8 cellular contexts compared by ENCODE assay signal in the genomic region with DNA sequence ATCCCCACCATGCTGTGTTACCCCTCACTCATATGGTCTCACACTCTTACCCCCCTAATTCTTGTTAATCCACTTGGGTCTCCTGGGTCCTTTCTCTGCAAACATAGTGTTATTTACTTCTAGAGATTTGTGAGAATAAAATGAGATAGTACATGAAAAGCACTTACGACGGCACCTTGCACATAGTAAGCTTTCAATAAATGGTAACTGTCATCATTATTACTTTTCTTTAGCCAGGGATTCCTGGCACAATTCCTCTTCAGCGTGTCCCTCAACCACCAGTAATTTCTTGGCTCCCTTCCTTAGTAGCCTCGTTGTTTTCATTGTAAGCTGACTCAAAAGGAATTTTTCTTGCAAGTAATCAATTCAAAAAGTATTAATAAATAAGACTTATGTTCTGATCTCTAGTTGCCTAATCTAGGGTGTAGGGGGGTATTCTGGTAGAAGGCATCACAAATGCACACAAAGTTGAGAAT. TPM values are rescaled to one million over a fixed set of nuclear protein-coding genes. Genes with fewer than 3 reads are reported as not detected.
DNase-seq lines count a peak whose midpoint lies in the region; ATAC-seq and TF ChIP-seq lines count a peak whose summit lies in the region.

No MANE protein-coding gene starts in this region.

- no peak overlapping the region for H4K8ac ChIP-seq in neuronal stem cell (ENCODE audit: low read depth, low read length)

- no peak overlapping the region for H3K14ac ChIP-seq in neuronal stem cell (ENCODE audit: low read length)

- H3K4me3 ChIP-seq in neuronal stem cell (ENCODE audit: low read length in 2 of 2), result peak overlapping the region; percentile 57 to 79

- no peak overlapping the region for H2BK5ac ChIP-seq in neuronal stem cell (ENCODE audit: low read length)

- no peaks in the 10 kb centered on the region for H3K27me3 ChIP-seq in CD4-positive, alpha-beta T cell (ENCODE audit: control insufficient read depth, insufficient read depth, low read length)
- no peaks in the 10 kb centered on the region for H3K27me3 ChIP-seq in neuronal stem cell (ENCODE audit: control insufficient read depth in 3 of 3, insufficient read depth in 3 of 3, low read depth in 1 of 3, low read length in 3 of 3)

- peak overlapping the region; percentile 83 for H3K27ac Mint-ChIP-seq in CD4-positive, alpha-beta T cell

- peaks cover 11% of the 10 kb centered on the region for H3K4me1 Mint-ChIP-seq in CD4-positive, alpha-beta T cell (ENCODE audit: low read depth)

- peak overlapping the region; percentile 99 for H3K4me3 Mint-ChIP-seq in CD4-positive, alpha-beta T cell

- H3K9me3 Mint-ChIP-seq in CD4-positive, alpha-beta T cell, result no peaks in the 10 kb centered on the region

- no peak overlapping the region for H2AK5ac ChIP-seq in neuronal stem cell (ENCODE audit: low read depth, low read length)

- H3K36me3 Mint-ChIP-seq in CD4-positive, alpha-beta T cell (ENCODE audit: low read depth), result peaks cover 5% of the 10 kb centered on the region

- H2BK120ac ChIP-seq in neuronal stem cell (ENCODE audit: low read depth, low read length), result no peak overlapping the region

- no peak for ATAC-seq in CD4-positive, alpha-beta T cell (ENCODE audit: poor library complexity)
- ATAC-seq in GM21619 (IDR thresholded peaks at IDR 0.05; ENCODE audit: unreplicated experiment), result no peak
- ATAC-seq in HG02759 (IDR thresholded peaks at IDR 0.05; ENCODE audit: unreplicated experiment), result no peak

- H4K91ac ChIP-seq in neuronal stem cell (ENCODE audit: low read depth, low read length, poor library complexity), result no peak overlapping the region

- no peak overlapping the region for H2BK12ac ChIP-seq in neuronal stem cell (ENCODE audit: low read length)

- WGBS in neuronal stem cell (ENCODE audit: extremely low coverage in 2 of 2, insufficient read length in 2 of 2, insufficient replicate concordance in 1 of 2), 2 donors, result no CpG with 5 or more reads among the region's 4 CpGs

- H2BK15ac ChIP-seq in neuronal stem cell (ENCODE audit: low read length), result no peak overlapping the region

- no peak overlapping the region for H3K23ac ChIP-seq in neuronal stem cell (ENCODE audit: low read depth, low read length, poor library complexity)

- H3K27me3 Mint-ChIP-seq in CD4-positive, alpha-beta T cell, result no peaks in the 10 kb centered on the region

- no peak for DNase-seq in CD4-positive, alpha-beta T cell
- peak; percentile 2 for DNase-seq in dermis blood vessel endothelial cell
- DNase-seq in neuronal stem cell (ENCODE audit: low spot score), result no peak
- DNase-seq in SKM-1 (lab: John Stamatoyannopoulos, UW; ENCODE audit: unreplicated experiment), result no peak
- no peak for DNase-seq in HEK293T (ENCODE audit: extremely low spot score)

- no peak overlapping the region for H3K18ac ChIP-seq in neuronal stem cell (ENCODE audit: low read length)

- H3K4me2 ChIP-seq in neuronal stem cell (ENCODE audit: insufficient read depth, low read length, poor library complexity, severe bottlenecking), result no peak overlapping the region

- H3K4ac ChIP-seq in neuronal stem cell (ENCODE audit: low read length), result no peak overlapping the region

- POLR2A ChIA-PET in CD4-positive, alpha-beta T cell (lab: Charles Lee), result interaction anchor here (0.8 to 1.1 kb wide), 2 partner anchors 30 to 198 kb away, joined by 3 to 4 read pairs; partner anchors contain the start of gene RBMX
- POLR2A ChIA-PET in HEK293T (lab: Yijun Ruan, JAX), result interaction anchor here (0.8 to 0.9 kb wide), 2 partner anchors 30 to 31 kb away, joined by 3 to 5 read pairs; partner anchors contain the start of gene RBMX

- no peaks in the 10 kb centered on the region for H3K79me1 ChIP-seq in neuronal stem cell (ENCODE audit: low read depth, low read length)

- CTCF ChIA-PET in CD4-positive, alpha-beta T cell (lab: Charles Lee), result no interaction called here
- CTCF ChIA-PET in HEK293T (lab: Yijun Ruan, JAX), result no interaction called here

- H3K4me1 ChIP-seq in neuronal stem cell (ENCODE audit: control insufficient read depth in 2 of 2, insufficient read depth in 1 of 2, low read depth in 1 of 2, low read length in 2 of 2), result peaks cover 0 to 2% of the 10 kb centered on the region in 2 donors

- no peaks in the 10 kb centered on the region for H3K9me3 ChIP-seq in CD4-positive, alpha-beta T cell (ENCODE audit: control insufficient read depth, low read length)
- H3K9me3 ChIP-seq in KOPT-K1 (ENCODE audit: insufficient read depth, low read length, poor library complexity, severe bottlenecking) (no peaks in the 10 kb centered on the region), neuronal stem cell (replicated peaks in 1 of 2; ENCODE audit: control insufficient read depth in 2 of 2, insufficient read depth in 1 of 2, low read depth in 1 of 2, low read length in 2 of 2) (no peaks in the 10 kb centered on the region)

- intact Hi-C loops in CD4-positive, alpha-beta T cell (cut with DNase I, micrococcal nuclease), result loop anchor here in 1 of 2 experiments (10.0 kb wide), 1 partner anchor 46 kb away; no protein-coding TSS in a partner anchor

- TF ChIP-seq CTCF in CD4-positive, alpha-beta T cell (IDR thresholded peaks at IDR 0.05), result no peak

- no peak overlapping the region for H3K27ac ChIP-seq in CD4-positive, alpha-beta T cell (ENCODE audit: low read depth, low read length)
- H3K27ac ChIP-seq in KOPT-K1 (ENCODE audit: low read depth, low read length, poor library complexity, severe bottlenecking) (peak overlapping the region; percentile 79), neuronal stem cell (replicated peaks; ENCODE audit: low read length) (peak overlapping the region; percentile 91)

- peak overlapping the region; percentile 95 for H2AFZ ChIP-seq in neuronal stem cell (ENCODE audit: low read length)

- H3K36me3 ChIP-seq in KOPT-K1 (ENCODE audit: insufficient read depth, low read length), result no peaks in the 10 kb centered on the region
- H3K36me3 ChIP-seq in neuronal stem cell (replicated peaks in 1 of 2; ENCODE audit: control insufficient read depth in 2 of 2, insufficient read depth in 2 of 2, low read length in 2 of 2), result no peaks in the 10 kb centered on the region

- H3K9ac ChIP-seq in neuronal stem cell (ENCODE audit: low read depth, low read length, poor library complexity), result no peak overlapping the region

TF ChIP-seq in HEK293T, 16 proteins besides CTCF, POLR2A, EP300 and RAD21:
- no peak for TF ChIP-seq SUZ12 (IDR thresholded peaks at IDR 0.05)
- no peak for TF ChIP-seq FOXM1 (IDR thresholded peaks at IDR 0.05; ENCODE audit: borderline replicate concordance)
- no peak for TF ChIP-seq FOXA1 (IDR thresholded peaks at IDR 0.05)
- TF ChIP-seq ARNT (IDR thresholded peaks at IDR 0.05), result no peak
- no peak for TF ChIP-seq FOXK2 (IDR thresholded peaks at IDR 0.05)
- no peak for TF ChIP-seq LEF1 (IDR thresholded peaks at IDR 0.05; ENCODE audit: borderline replicate concordance)
- no peak for TF ChIP-seq CTBP1 (IDR thresholded peaks at IDR 0.05; ENCODE audit: borderline replicate concordance)
- no peak for TF ChIP-seq BHLHE40 (IDR thresholded peaks at IDR 0.05; ENCODE audit: borderline replicate concordance)
- no peak for TF ChIP-seq HDGF (IDR thresholded peaks at IDR 0.05; ENCODE audit: borderline replicate concordance)
- TF ChIP-seq L3MBTL2 (conservative IDR thresholded peaks at IDR 0.05), result no peak; the same call in 1 of the 2 replicates
- no peak for TF ChIP-seq TARDBP (IDR thresholded peaks at IDR 0.05)
- no peak for TF ChIP-seq NFRKB (IDR thresholded peaks at IDR 0.05)
- TF ChIP-seq SP1 (IDR thresholded peaks at IDR 0.05), result no peak

RNA-seq across cellular contexts. Expression of gene RBMX, which starts 30.1 kb away (rescaled TPM):
- 100 to 1,000 TPM; 310 to 317 TPM for total RNA-seq in CD4-positive, alpha-beta T cell
- total RNA-seq in dermis blood vessel endothelial cell, result 200 and 299 TPM in 2 replicates
- 553 TPM for polyA plus RNA-seq in neuronal stem cell (2013, experiment 1 of 2)
- 547 TPM for polyA plus RNA-seq in neuronal stem cell (2013, experiment 2 of 2)
